Comparison of ENCODE assay signal across 8 cellular contexts in genomic region chr2:132268533-132269518, GRCh38.
DNase-seq lines count a peak whose midpoint lies in the region; ATAC-seq and TF ChIP-seq lines count a peak whose summit lies in the region.
"Not testable (repeated sequence)": the region's sequence is repeated elsewhere in the genome, so short reads cannot be mapped to it uniquely, and the experiment has no call there.

No MANE protein-coding gene starts in this region.

- H3K9me3 ChIP-seq in CD4-positive, alpha-beta memory T cell (ENCODE audit: control insufficient read depth in 1 of 2, low read length in 2 of 2); RWPE2 (ENCODE audit: severe bottlenecking); neuronal stem cell (replicated peaks in 1 of 2; ENCODE audit: control insufficient read depth in 2 of 2, insufficient read depth in 1 of 2, low read depth in 1 of 2, low read length in 2 of 2): not testable (repeated sequence)

- H3K23ac ChIP-seq in neuronal stem cell (ENCODE audit: low read depth, low read length, poor library complexity), result not testable (repeated sequence)

- H3K4ac ChIP-seq in neuronal stem cell (ENCODE audit: low read length), result not testable (repeated sequence)

- not testable (repeated sequence) for H4K8ac ChIP-seq in neuronal stem cell (ENCODE audit: low read depth, low read length)

- not testable (repeated sequence) for H2AK5ac ChIP-seq in neuronal stem cell (ENCODE audit: low read depth, low read length)

- not testable (repeated sequence) for H4K91ac ChIP-seq in neuronal stem cell (ENCODE audit: low read depth, low read length, poor library complexity)

- H3K18ac ChIP-seq in neuronal stem cell (ENCODE audit: low read length), result peak overlapping the region; percentile 71

- not testable (repeated sequence) for H3K27me3 ChIP-seq in CD4-positive, alpha-beta memory T cell (ENCODE audit: insufficient read depth, low read length); RWPE2 (ENCODE audit: insufficient read depth, poor library complexity, severe bottlenecking); neuronal stem cell (ENCODE audit: control insufficient read depth in 3 of 3, insufficient read depth in 3 of 3, low read depth in 1 of 3, low read length in 3 of 3)

- H3K4me3 ChIP-seq in CD4-positive, alpha-beta memory T cell (ENCODE audit: low read length in 2 of 2); RWPE2 (ENCODE audit: severe bottlenecking): not testable (repeated sequence)
- H3K4me3 ChIP-seq in neuronal stem cell (ENCODE audit: low read length in 2 of 2), result peak overlapping the region in 1 of 2 donors; percentile 32

- peak; percentile 85 for TF ChIP-seq CTCF in RWPE2 (IDR thresholded peaks at IDR 0.05; ENCODE audit: poor library complexity, severe bottlenecking)

- peak overlapping the region; percentile 25 for H3K4me2 ChIP-seq in neuronal stem cell (ENCODE audit: insufficient read depth, low read length, poor library complexity, severe bottlenecking)

- H3K27ac Mint-ChIP-seq in CD4-positive, alpha-beta memory T cell, result peak overlapping the region in 5 of 7 donors; percentile 70 to 88 (median 81)
- not testable (repeated sequence) for H3K27ac Mint-ChIP-seq in stimulated activated memory B cell treated with anti-CD40 and anti-IgM and Interleukin-4, amounts not matched to agents 10 μg/mL and 1 μg/mL and 100 μg/mL, for 72 hours

- not testable (repeated sequence) for H3K27ac ChIP-seq in CD4-positive, alpha-beta memory T cell (ENCODE audit: low read depth, low read length); RWPE2 (ENCODE audit: poor library complexity, severe bottlenecking); neuronal stem cell (replicated peaks; ENCODE audit: low read length)

- ATAC-seq in HG02798 (IDR thresholded peaks at IDR 0.05; ENCODE audit: poor library complexity, unreplicated experiment) (peak; percentile 53), RWPE2 (ENCODE audit: low read depth) (peak; percentile 56)
- ATAC-seq in stimulated activated memory B cell treated with anti-CD40 and anti-IgM and Interleukin-4, amounts not matched to agents 10 μg/mL and 1 μg/mL and 100 μg/mL, for 72 hours, result not testable (repeated sequence)

- H3K14ac ChIP-seq in neuronal stem cell (ENCODE audit: low read length), result not testable (repeated sequence)

- H3K9ac ChIP-seq in neuronal stem cell (ENCODE audit: low read depth, low read length, poor library complexity), result not testable (repeated sequence)

- not testable (repeated sequence) for H3K9me3 Mint-ChIP-seq in CD4-positive, alpha-beta memory T cell; stimulated activated memory B cell treated with anti-CD40 and anti-IgM and Interleukin-4, amounts not matched to agents 10 μg/mL and 1 μg/mL and 100 μg/mL, for 72 hours

- CTCF ChIA-PET in CD4-positive, alpha-beta memory T cell (lab: Charles Lee; ENCODE audit: partially characterized antibody), result interaction anchor here (2.1 kb wide), 1 partner anchor 1575 kb away, joined by 12 read pairs; no protein-coding TSS in a partner anchor

- H2BK15ac ChIP-seq in neuronal stem cell (ENCODE audit: low read length), result peak overlapping the region; percentile 0

- WGBS in neuronal stem cell (ENCODE audit: extremely low coverage in 2 of 2, insufficient read length in 2 of 2, insufficient replicate concordance in 1 of 2), 2 donors, result no CpG with 5 or more reads among the region's 31 CpGs

- POLR2A ChIA-PET in CD4-positive, alpha-beta memory T cell (lab: Charles Lee; ENCODE audit: partially characterized antibody), result not testable (repeated sequence)

- DNase-seq in CD4-positive, alpha-beta memory T cell, result peak; percentile 46 to 66 (median 58)
- DNase-seq in RWPE2 (ENCODE audit: low spot score) (peak; percentile 81), dermis blood vessel endothelial cell (peak; percentile 67), iPS DF 19.7 (ENCODE audit: low read depth, low spot score) (peak; percentile 78), neuronal stem cell (ENCODE audit: low spot score) (peak; percentile 88)
- DNase-seq in activated T-cell treated with anti-CD3 and anti-CD28 coated beads, Interleukin-2, amount 50 U/mL, for 48 hours, result peak; percentile 54 to 66

- H3K4me1 ChIP-seq in CD4-positive, alpha-beta memory T cell (ENCODE audit: insufficient read depth, low read length), result peaks cover 12% of the 10 kb centered on the region
- H3K4me1 ChIP-seq in RWPE2 (ENCODE audit: insufficient read depth, poor library complexity, severe bottlenecking), result not testable (repeated sequence)
- peaks cover 11 to 12% of the 10 kb centered on the region in 2 donors for H3K4me1 ChIP-seq in neuronal stem cell (ENCODE audit: control insufficient read depth in 2 of 2, insufficient read depth in 1 of 2, low read depth in 1 of 2, low read length in 2 of 2)

- H3K27me3 Mint-ChIP-seq in CD4-positive, alpha-beta memory T cell; stimulated activated memory B cell treated with anti-CD40 and anti-IgM and Interleukin-4, amounts not matched to agents 10 μg/mL and 1 μg/mL and 100 μg/mL, for 72 hours: not testable (repeated sequence)

- H3K79me1 ChIP-seq in neuronal stem cell (ENCODE audit: low read depth, low read length), result not testable (repeated sequence)

- H2BK12ac ChIP-seq in neuronal stem cell (ENCODE audit: low read length), result peak overlapping the region; percentile 98

- not testable (repeated sequence) for H3K4me1 Mint-ChIP-seq in CD4-positive, alpha-beta memory T cell; stimulated activated memory B cell treated with anti-CD40 and anti-IgM and Interleukin-4, amounts not matched to agents 10 μg/mL and 1 μg/mL and 100 μg/mL, for 72 hours

- intact Hi-C loops in CD4-positive, alpha-beta memory T cell (cut with micrococcal nuclease), result not testable (repeated sequence)

- peak overlapping the region in 1 of 8 donors; percentile 82 for H3K4me3 Mint-ChIP-seq in CD4-positive, alpha-beta memory T cell
- H3K4me3 Mint-ChIP-seq in stimulated activated memory B cell treated with anti-CD40 and anti-IgM and Interleukin-4, amounts not matched to agents 10 μg/mL and 1 μg/mL and 100 μg/mL, for 72 hours, result peak overlapping the region; percentile 40

- H2AFZ ChIP-seq in neuronal stem cell (ENCODE audit: low read length), result peak overlapping the region; percentile 87

- not testable (repeated sequence) for H3K36me3 ChIP-seq in CD4-positive, alpha-beta memory T cell (ENCODE audit: insufficient read depth, low read length); RWPE2 (ENCODE audit: low read depth); neuronal stem cell (replicated peaks in 1 of 2; ENCODE audit: control insufficient read depth in 2 of 2, insufficient read depth in 2 of 2, low read length in 2 of 2)

- not testable (repeated sequence) for H2BK120ac ChIP-seq in neuronal stem cell (ENCODE audit: low read depth, low read length)

- H2BK5ac ChIP-seq in neuronal stem cell (ENCODE audit: low read length), result not testable (repeated sequence)

- H3K36me3 Mint-ChIP-seq in CD4-positive, alpha-beta memory T cell; stimulated activated memory B cell treated with anti-CD40 and anti-IgM and Interleukin-4, amounts not matched to agents 10 μg/mL and 1 μg/mL and 100 μg/mL, for 72 hours: not testable (repeated sequence)
